Comparison of ENCODE assay signal across 10 cellular contexts in genomic region chr12:46369095-46369473, GRCh38. TPM values are rescaled to one million over a fixed set of nuclear protein-coding genes. Genes with fewer than 3 reads are reported as not detected.
A peak's percentile ranks its signal among the peaks of the same experiment; 100 is the strongest.
DNase-seq lines count a peak whose midpoint lies in the region; ATAC-seq, FAIRE-seq and TF ChIP-seq lines count a peak whose summit lies in the region.
"Had no signal": no experiment of that assay in that cellular context is flagged by ENCODE, and none has a peak within 500 bp of the region (broad histone marks: within the 10 kb centered on the region; RNA-seq: fewer than 3 reads in every experiment).

No MANE protein-coding gene starts in this region.

- no TSS peak for BruUV-seq in GM12878 (replicated peaks; lab: Mats Ljungman, UMichigan)

- H3K27ac Mint-ChIP-seq in activated T-cell treated with anti-CD3 and anti-CD28 coated beads, Interleukin-2, amount 50 U/mL, for 24 hours, result peak overlapping the region; percentile 99

- H3K36me3 Mint-ChIP-seq in activated T-cell treated with anti-CD3 and anti-CD28 coated beads, Interleukin-2, amount 50 U/mL, for 24 hours (ENCODE audit: low read depth), result peaks cover 83% of the 10 kb centered on the region

- H3K4me3 ChIP-seq in GM12878 (peak overlapping the region; percentile 75), lower lobe of right lung (peak overlapping the region; percentile 90), tibial nerve (peak overlapping the region; percentile 72 to 99 (median 96))

- H3K9me3 ChIP-seq in GM12878 (replicated peaks; ENCODE audit: control insufficient read depth, insufficient read depth, low read length) (no peaks in the 10 kb centered on the region), lower lobe of right lung (no peaks in the 10 kb centered on the region), tibial nerve (no peaks in the 10 kb centered on the region)

- no peak for TF ChIP-seq RAD21 in GM12878 (IDR thresholded peaks at IDR 0.05; ENCODE audit: insufficient read depth, low read depth, low read length)

- ATAC-seq in GM12878 (no peak), lower lobe of right lung (no peak)

- RAD21 ChIA-PET in GM12878 (lab: Charles Lee; ENCODE audit: unreplicated experiment), result interaction anchor here (1.6 to 3.4 kb wide), 3 partner anchors 17 to 244 kb away, joined by 4 to 19 read pairs (median 15); no protein-coding TSS in a partner anchor

- TF ChIP-seq CTCF in GM12878 (IDR thresholded peaks at IDR 0.05 in 2 of 3, conservative IDR thresholded peaks at IDR 0.05 in 1 of 3; ENCODE audit: control insufficient read depth in 2 of 3, extremely low read depth in 1 of 3, insufficient read depth in 1 of 3, low read depth in 3 of 3, low read length in 3 of 3), result no peak
- no peak for TF ChIP-seq CTCF in lower lobe of right lung (IDR thresholded peaks at IDR 0.05)
- TF ChIP-seq CTCF in tibial nerve (IDR thresholded peaks at IDR 0.05), result no peak

- in situ Hi-C loops in GM12878 (cut with MboI), result loop anchor here (5.0 kb wide), 1 partner anchor 102 kb away; the partner anchor contains the start of gene SLC38A1

- peaks cover 80% of the 10 kb centered on the region for H3K79me2 ChIP-seq in GM12878 (ENCODE audit: control insufficient read depth, insufficient read depth, low read length)

- H3K4me2 ChIP-seq in GM12878 (ENCODE audit: control insufficient read depth, insufficient read depth), result peak overlapping the region; percentile 83

- H3K4me1 Mint-ChIP-seq in activated T-cell treated with anti-CD3 and anti-CD28 coated beads, Interleukin-2, amount 50 U/mL, for 24 hours (ENCODE audit: low read depth), result peaks cover 71% of the 10 kb centered on the region

- SMC1A ChIA-PET in GM12878 (lab: Charles Lee; ENCODE audit: uncharacterized antibody, unreplicated experiment), result interaction anchor here (0.8 to 4.5 kb wide), 6 partner anchors 12 to 244 kb away, joined by 4 to 23 read pairs (median 6); no protein-coding TSS in a partner anchor

- H3K9ac ChIP-seq in GM12878 (ENCODE audit: control insufficient read depth, insufficient read depth, low read length), result peak overlapping the region; percentile 10; the same call in 1 of the 2 replicates

- POLR2A ChIA-PET in GM12878 (lab: Charles Lee), result interaction anchor here (0.5 to 2.9 kb wide), 3 partner anchors 21 to 354 kb away, joined by 3 to 12 read pairs (median 3); no protein-coding TSS in a partner anchor

- no peak overlapping the region for H2AFZ ChIP-seq in GM12878 (ENCODE audit: control insufficient read depth, low read depth, low read length)

- H3K36me3 ChIP-seq in GM12878 (ENCODE audit: control insufficient read depth in 2 of 2, insufficient read depth in 2 of 2, low read length in 1 of 2), result peaks cover 2 to 44% of the 10 kb centered on the region in 2 experiments
- peaks cover 71% of the 10 kb centered on the region for H3K36me3 ChIP-seq in lower lobe of right lung
- H3K36me3 ChIP-seq in tibial nerve, result peaks cover 0 to 68% (median 23%) of the 10 kb centered on the region in 3 donors

- no peak for DNase-seq in activated T-cell treated with anti-CD3 and anti-CD28 coated beads, Interleukin-2, amount 50 U/mL, for 24 hours
- no peak for DNase-seq in activated T-cell treated with anti-CD3 and anti-CD28 coated beads, Interleukin-2, amount 50 U/mL, for 48 hours
- DNase-seq in GM12878 (ENCODE audit: low read depth, low spot score), result no peak
- no peak for DNase-seq in lower lobe of right lung
- DNase-seq in tibial nerve (ENCODE audit: low spot score in 2 of 2), result no peak
- no peak for DNase-seq in COLO668 (lab: John Stamatoyannopoulos, UW; ENCODE audit: unreplicated experiment)
- no peak for DNase-seq in NCI-H345 treated with DMSO at 0.1 percent for 48 hours (lab: John Stamatoyannopoulos, UW; ENCODE audit: unreplicated experiment)
- no peak for DNase-seq in NCI-H2107 treated with DMSO at 0.1 percent for 48 hours (lab: John Stamatoyannopoulos, UW; ENCODE audit: unreplicated experiment)
- DNase-seq: COR-L47, NCI-H510A treated with DMSO at 0.1 percent for 48 hours had no signal

- H3K4me1 ChIP-seq in GM12878 (ENCODE audit: control insufficient read depth, insufficient read depth, low read length), result peaks cover 26% of the 10 kb centered on the region
- peaks cover 72% of the 10 kb centered on the region for H3K4me1 ChIP-seq in lower lobe of right lung
- H3K4me1 ChIP-seq in tibial nerve, result peaks cover 5 to 72% (median 49%) of the 10 kb centered on the region in 4 donors

- peak overlapping the region; percentile 99 for H3K4me3 Mint-ChIP-seq in activated T-cell treated with anti-CD3 and anti-CD28 coated beads, Interleukin-2, amount 50 U/mL, for 24 hours

- TF ChIP-seq EP300 in GM12878 (IDR thresholded peaks at IDR 0.05; ENCODE audit: borderline replicate concordance in 1 of 2, control insufficient read depth in 1 of 2, low read depth in 2 of 2, low read length in 2 of 2) (no peak), tibial nerve (IDR thresholded peaks at IDR 0.05) (no peak)

- TF ChIP-seq POLR2A in GM12878 (IDR thresholded peaks at IDR 0.05; ENCODE audit: low read depth, low read length) (no peak), tibial nerve (IDR thresholded peaks at IDR 0.05) (no peak)

- H3K27me3 ChIP-seq in GM12878 (replicated peaks in 1 of 2; ENCODE audit: control insufficient read depth in 2 of 2, insufficient read depth in 2 of 2, low read length in 1 of 2) (no peaks in the 10 kb centered on the region), lower lobe of right lung (ENCODE audit: low read depth) (no peaks in the 10 kb centered on the region), tibial nerve (no peaks in the 10 kb centered on the region)

- no peaks in the 10 kb centered on the region; the same call in 1 of the 2 replicates for H4K20me1 ChIP-seq in GM12878 (ENCODE audit: control insufficient read depth, insufficient read depth)

- H3K27ac ChIP-seq in GM12878 (ENCODE audit: control insufficient read depth, insufficient read depth) (no peak overlapping the region), lower lobe of right lung (peak overlapping the region; percentile 92), tibial nerve (peak overlapping the region; percentile 21 to 99 (median 88))

- intact Hi-C loops in GM12878 (cut with micrococcal nuclease; ENCODE audit: unreplicated experiment) (loop anchor here (5.0 kb wide), 3 partner anchors 217 to 377 kb away; partner anchors contain the start of gene SCAF11), lower lobe of right lung (cut with DNase I) (no loop called here)

- H3K27me3 Mint-ChIP-seq in activated T-cell treated with anti-CD3 and anti-CD28 coated beads, Interleukin-2, amount 50 U/mL, for 24 hours, result peaks cover 4% of the 10 kb centered on the region

- CTCF ChIA-PET in GM12878 (lab: Yijun Ruan, JAX), result interaction anchor here (1.7 to 3.4 kb wide), 2 partner anchors 17 to 244 kb away, joined by 4 to 13 read pairs; no protein-coding TSS in a partner anchor

- no peak for FAIRE-seq in GM12878 (lab: Jason Lieb, UNC)

- H3K9me3 Mint-ChIP-seq in activated T-cell treated with anti-CD3 and anti-CD28 coated beads, Interleukin-2, amount 50 U/mL, for 24 hours, result no peaks in the 10 kb centered on the region

- WGBS in GM12878 (ENCODE audit: insufficient coverage, insufficient replicate concordance, low lambda C conversion rate, missing lambda C conversion rate), result 81% methylated on average over 4 of the region's 4 CpGs
- 47 to 52% methylated on average over 4 of the region's 4 CpGs for WGBS in tibial nerve, 2 donors

RNA-seq across cellular contexts. Expression of gene SLC38A2, which starts 3.5 kb away (rescaled TPM):
- 920 and 952 TPM in 2 replicates for total RNA-seq in GM12878 (2013; cell fraction: nucleolus; rRNA removed)
- total RNA-seq in GM12878 (2014; rRNA removed) (117 and 156 TPM in 2 replicates), GM12878 (2014; rRNA removed; fragmentation: Illumina TruSeq; extraction: Trizol) (109 and 111 TPM in 2 replicates), GM12878 (2021) (112 and 118 TPM in 2 replicates), lower lobe of right lung (284 TPM), tibial nerve (100 to 1,000 TPM; 368 to 440 (median 381) TPM)
- polyA plus RNA-seq in GM12878 (2011; ENCODE audit: low read depth), result 21.8 TPM
- polyA plus RNA-seq in GM12878 (2011; rRNA removed) (103 and 142 TPM in 2 replicates), GM12878 (2014; fragmentation: Illumina TruSeq; extraction: Trizol) (84.2 and 115 TPM in 2 replicates), GM12878 (2014; fragmentation: Nextera tagmentation; extraction: Ambion mirVana) (10 to 100 TPM; 36.2 to 47.3 TPM), GM12878 (2014; rRNA removed) (48.4 and 61.8 TPM in 2 replicates), GM12878 (2016; fragmentation: Nextera tagmentation; extraction: Ambion mirVana) (10 to 100 TPM; 69.2 to 75.3 TPM)
- 39.8 and 59.5 TPM in 2 replicates for polyA plus RNA-seq in GM12878 (2011; cell fraction: cytosol; rRNA removed)
- 187 and 191 TPM in 2 replicates for polyA plus RNA-seq in GM12878 (2011; cell fraction: nucleus; rRNA removed)
- polyA plus RNA-seq in GM12878 (2012), result 37.4 and 49.1 TPM in 2 replicates
- 84.7 and 105 TPM in 2 replicates for polyA minus RNA-seq in GM12878 (2011; rRNA and poly(A)+ RNA removed)
- 40.1 and 47.0 TPM in 2 replicates for polyA minus RNA-seq in GM12878 (2011; cell fraction: cytosol; rRNA and poly(A)+ RNA removed)
- 239 and 256 TPM in 2 replicates for polyA minus RNA-seq in GM12878 (2011; cell fraction: nucleus; rRNA and poly(A)+ RNA removed)
